In genomic region chr4:7434766-7435150, GRCh38 we compare ENCODE assay signal across 9 cellular contexts. TPM values are rescaled to one million over a fixed set of nuclear protein-coding genes. Genes with fewer than 3 reads are reported as not detected.
DNase-seq lines count a peak whose midpoint lies in the region; ATAC-seq and TF ChIP-seq lines count a peak whose summit lies in the region.
"Had no signal": no experiment of that assay in that cellular context is flagged by ENCODE, and none has a peak within 500 bp of the region (broad histone marks: within the 10 kb centered on the region; RNA-seq: fewer than 3 reads in every experiment).

A gene with protein sequence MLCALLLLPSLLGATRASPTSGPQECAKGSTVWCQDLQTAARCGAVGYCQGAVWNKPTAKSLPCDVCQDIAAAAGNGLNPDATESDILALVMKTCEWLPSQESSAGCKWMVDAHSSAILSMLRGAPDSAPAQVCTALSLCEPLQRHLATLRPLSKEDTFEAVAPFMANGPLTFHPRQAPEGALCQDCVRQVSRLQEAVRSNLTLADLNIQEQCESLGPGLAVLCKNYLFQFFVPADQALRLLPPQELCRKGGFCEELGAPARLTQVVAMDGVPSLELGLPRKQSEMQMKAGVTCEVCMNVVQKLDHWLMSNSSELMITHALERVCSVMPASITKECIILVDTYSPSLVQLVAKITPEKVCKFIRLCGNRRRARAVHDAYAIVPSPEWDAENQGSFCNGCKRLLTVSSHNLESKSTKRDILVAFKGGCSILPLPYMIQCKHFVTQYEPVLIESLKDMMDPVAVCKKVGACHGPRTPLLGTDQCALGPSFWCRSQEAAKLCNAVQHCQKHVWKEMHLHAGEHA (minus strand): TSS chr4:7434930. CDS start chr4:7434879, 51 bp downstream.

- H3K4me3 ChIP-seq in HUES48 (ENCODE audit: low read depth, low read length), result no peak within 1 kb of the TSS
- H3K4me3 ChIP-seq in mesodermal cell (ENCODE audit: extremely low read depth, insufficient read depth, low read length, poor library complexity, severe bottlenecking), result no peak within 1 kb of the TSS

- TF ChIP-seq CTCF in chondrocyte (IDR thresholded peaks at IDR 0.05), result no peak

- H3K9me3 ChIP-seq in HUES48 (ENCODE audit: control insufficient read depth, insufficient read depth, low read length) (no peaks in the 10 kb centered on the region), mesodermal cell (ENCODE audit: control insufficient read depth, low read length) (no peaks in the 10 kb centered on the region)

- H3K4me1 Mint-ChIP-seq in chondrocyte (ENCODE audit: low read depth), result peaks cover 11% of the 10 kb centered on the region

- H3K27ac Mint-ChIP-seq in chondrocyte (ENCODE audit: unreplicated experiment), result no peak within 1 kb of the TSS

- no peaks in the 10 kb centered on the region for H3K36me3 ChIP-seq in HUES48 (ENCODE audit: control insufficient read depth, insufficient read depth, low read length)
- no peaks in the 10 kb centered on the region for H3K36me3 ChIP-seq in mesodermal cell (ENCODE audit: control insufficient read depth, insufficient read depth, low read length)

- peaks cover 8% of the 10 kb centered on the region for H3K9me3 Mint-ChIP-seq in chondrocyte (ENCODE audit: low read depth)

- no peak within 1 kb of the TSS for H3K9ac ChIP-seq in HUES48 (ENCODE audit: low read depth, low read length)

- H3K4me1 ChIP-seq in HUES48 (ENCODE audit: control insufficient read depth, insufficient read depth, low read length) (peaks cover 14% of the 10 kb centered on the region), mesodermal cell (ENCODE audit: control insufficient read depth, insufficient read depth, low read length, poor library complexity, severe bottlenecking) (peaks cover 23% of the 10 kb centered on the region)

- peak within 1 kb of the TSS; percentile 51 for H3K27ac ChIP-seq in HUES48 (ENCODE audit: low read depth, low read length)
- H3K27ac ChIP-seq in mesodermal cell (ENCODE audit: low read depth, low read length, severe bottlenecking), result peak within 1 kb of the TSS; percentile 91

- H3K36me3 Mint-ChIP-seq in chondrocyte (ENCODE audit: low read depth), result peaks cover 5% of the 10 kb centered on the region

- H3K4me3 Mint-ChIP-seq in chondrocyte (ENCODE audit: unreplicated experiment), result no peak within 1 kb of the TSS

- WGBS in mesodermal cell (ENCODE audit: insufficient coverage in 2 of 2), 2 experiments, result 20 to 22% methylated on average over 5 to 7 of the region's 7 CpGs

- no peaks in the 10 kb centered on the region for H3K27me3 ChIP-seq in HUES48 (ENCODE audit: control insufficient read depth, insufficient read depth, low read length)

- DNase-seq in COLO829 (ENCODE audit: low spot score), result peak; percentile 9
- DNase-seq in chondrocyte (ENCODE audit: low spot score), result peak; percentile 84
- DNase-seq in activated CD8-positive, alpha-beta memory T cell treated with anti-CD3 and anti-CD28 coated beads, Interleukin-2, amount 50 U/mL, for 48 hours, result no peak
- DNase-seq in NOMO-1 (lab: John Stamatoyannopoulos, UW; ENCODE audit: unreplicated experiment in 2 of 2), result no peak
- DNase-seq in NCI-H2107 (lab: John Stamatoyannopoulos, UW), result no peak
- DNase-seq: activated effector memory CD4-positive, alpha-beta T cell treated with Interleukin-2 at 50 U/mL for 16 hours had no signal

- ATAC-seq in HG02870 (IDR thresholded peaks at IDR 0.05; ENCODE audit: unreplicated experiment), result no peak

- H3K27me3 Mint-ChIP-seq in chondrocyte (ENCODE audit: low read depth), result peaks cover 22% of the 10 kb centered on the region

RNA-seq across cellular contexts. Expression of the gene that starts here (rescaled TPM):
- not detected in 3 replicates for total RNA-seq in chondrocyte
- 0.52 TPM for polyA plus RNA-seq in mesodermal cell (2013, experiment 1 of 2)
- polyA plus RNA-seq in mesodermal cell (2013, experiment 2 of 2), result 0.46 TPM

Comparison
In these comparisons a context has a peak if more than half of its experiments do, and no peak if none do; other contexts are left out.
1. Peak in DNase-seq in chondrocyte; RNA of the gene not detected or under 1 TPM.